17 cellular contexts compared by ENCODE assay signal in genomic region chr1:231926340-231926739, GRCh38.
"Had no signal": no experiment of that assay in that cellular context is flagged by ENCODE, and none has a peak within 500 bp of the region (broad histone marks: within the 10 kb centered on the region; RNA-seq: fewer than 3 reads in every experiment).

No MANE protein-coding gene starts in this region.

- DNase-seq: activated CD4-positive, alpha-beta T cell treated with anti-CD3 and anti-CD28 coated beads, Interleukin-2, amount 50 U/mL, for 48 hours; activated naive CD4-positive, alpha-beta T cell treated with Interleukin-2 at 50 U/mL for 16 hours; adrenal gland; cerebellar nuclear complex; effector memory CD8-positive, alpha-beta T cell; erythroblast; left cardiac atrium; SJCRH30; substantia nigra; SW 1271 had no signal

- H3K36me3 Mint-ChIP-seq: type B pancreatic cell had no signal

- H3K27me3 Mint-ChIP-seq: dendritic cell treated with granulocyte-macrophage colony-stimulating factor and Interleukin-4, amounts not matched to agents 40 ng/mL and 50 ng/mL, for 4 days had no signal

- H3K4me3 ChIP-seq: adrenal gland, SJCRH30, skin epidermis had no signal

- ATAC-seq: activated CD4-positive, CD25-positive, alpha-beta regulatory T cell treated with anti-CD3 and anti-CD28 coated beads, Interleukin-2, amount 50 U/mL, for 24 hours; effector memory CD8-positive, alpha-beta T cell; stimulated activated memory B cell treated with anti-CD40 and anti-IgM and Interleukin-4, amounts not matched to agents 10 μg/mL and 1 μg/mL and 100 μg/mL, for 72 hours had no signal

- H3K9me3 Mint-ChIP-seq: dendritic cell treated with granulocyte-macrophage colony-stimulating factor and Interleukin-4, amounts not matched to agents 40 ng/mL and 50 ng/mL, for 4 days; effector memory CD8-positive, alpha-beta T cell; nephron; stimulated activated memory B cell treated with anti-CD40 and anti-IgM and Interleukin-4, amounts not matched to agents 10 μg/mL and 1 μg/mL and 100 μg/mL, for 72 hours; T-helper 2 cell treated with Interferon-gamma antibody and Interleukin-4, amounts not matched to agents 5 μg/mL and 100 μg/mL, for 36 hours; type B pancreatic cell had no signal

- H3K4me3 Mint-ChIP-seq: dendritic cell treated with granulocyte-macrophage colony-stimulating factor and Interleukin-4, amounts not matched to agents 40 ng/mL and 50 ng/mL, for 4 days; effector memory CD8-positive, alpha-beta T cell; nephron; stimulated activated memory B cell treated with anti-CD40 and anti-IgM and Interleukin-4, amounts not matched to agents 10 μg/mL and 1 μg/mL and 100 μg/mL, for 72 hours; T-helper 2 cell treated with Interferon-gamma antibody and Interleukin-4, amounts not matched to agents 5 μg/mL and 100 μg/mL, for 36 hours; type B pancreatic cell had no signal

- H3K27ac Mint-ChIP-seq: dendritic cell treated with granulocyte-macrophage colony-stimulating factor and Interleukin-4, amounts not matched to agents 40 ng/mL and 50 ng/mL, for 4 days; effector memory CD8-positive, alpha-beta T cell; nephron; stimulated activated memory B cell treated with anti-CD40 and anti-IgM and Interleukin-4, amounts not matched to agents 10 μg/mL and 1 μg/mL and 100 μg/mL, for 72 hours; T-helper 2 cell treated with Interferon-gamma antibody and Interleukin-4, amounts not matched to agents 5 μg/mL and 100 μg/mL, for 36 hours; type B pancreatic cell had no signal

- H3K4me1 Mint-ChIP-seq: stimulated activated memory B cell treated with anti-CD40 and anti-IgM and Interleukin-4, amounts not matched to agents 10 μg/mL and 1 μg/mL and 100 μg/mL, for 72 hours had no signal
